ENCODE assay signal across 1 cellular context in the genomic region with DNA sequence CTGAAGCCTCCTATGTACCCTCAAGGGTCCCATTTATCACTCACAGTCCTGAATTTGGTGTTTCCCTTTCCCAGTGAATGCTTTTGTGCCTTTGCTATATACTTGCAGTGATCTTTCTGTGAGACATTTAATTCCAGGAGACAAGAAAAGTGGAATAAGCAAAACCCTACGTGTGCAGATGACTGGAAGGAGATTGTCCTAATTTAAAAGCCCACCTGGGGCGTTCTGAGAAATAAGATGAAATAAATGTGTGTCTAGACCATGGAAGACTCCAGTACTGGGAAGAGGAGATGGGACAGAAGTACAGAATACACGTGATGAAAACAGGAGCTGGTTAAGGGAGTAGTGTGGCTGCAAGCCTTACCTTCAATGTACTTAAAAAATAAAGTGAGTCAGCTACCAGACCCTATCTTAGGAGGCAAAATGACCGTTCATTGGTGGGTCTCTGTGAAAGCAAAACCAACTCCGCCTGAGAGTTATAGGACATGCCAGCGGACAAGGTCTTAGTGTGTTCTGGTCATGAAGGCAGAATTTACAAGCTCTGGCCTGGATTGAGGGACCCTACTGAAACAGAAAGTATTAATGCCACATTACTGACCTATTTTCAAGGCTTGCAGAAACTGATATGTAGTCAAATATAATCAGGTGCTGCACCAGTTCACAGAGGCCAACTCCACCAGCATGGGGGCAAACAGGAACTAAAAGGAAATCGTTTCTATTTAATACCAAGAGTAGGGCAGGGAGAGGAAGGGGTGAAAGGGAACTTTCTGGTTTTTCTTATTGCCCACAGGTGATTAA.
TF ChIP-seq lines count a peak whose summit lies in the region.

No MANE protein-coding gene starts in this region.

TF ChIP-seq in GM23338, 12 proteins besides CTCF, POLR2A, EP300 and RAD21 (continued from another document):
- TF ChIP-seq, protein P1, sequence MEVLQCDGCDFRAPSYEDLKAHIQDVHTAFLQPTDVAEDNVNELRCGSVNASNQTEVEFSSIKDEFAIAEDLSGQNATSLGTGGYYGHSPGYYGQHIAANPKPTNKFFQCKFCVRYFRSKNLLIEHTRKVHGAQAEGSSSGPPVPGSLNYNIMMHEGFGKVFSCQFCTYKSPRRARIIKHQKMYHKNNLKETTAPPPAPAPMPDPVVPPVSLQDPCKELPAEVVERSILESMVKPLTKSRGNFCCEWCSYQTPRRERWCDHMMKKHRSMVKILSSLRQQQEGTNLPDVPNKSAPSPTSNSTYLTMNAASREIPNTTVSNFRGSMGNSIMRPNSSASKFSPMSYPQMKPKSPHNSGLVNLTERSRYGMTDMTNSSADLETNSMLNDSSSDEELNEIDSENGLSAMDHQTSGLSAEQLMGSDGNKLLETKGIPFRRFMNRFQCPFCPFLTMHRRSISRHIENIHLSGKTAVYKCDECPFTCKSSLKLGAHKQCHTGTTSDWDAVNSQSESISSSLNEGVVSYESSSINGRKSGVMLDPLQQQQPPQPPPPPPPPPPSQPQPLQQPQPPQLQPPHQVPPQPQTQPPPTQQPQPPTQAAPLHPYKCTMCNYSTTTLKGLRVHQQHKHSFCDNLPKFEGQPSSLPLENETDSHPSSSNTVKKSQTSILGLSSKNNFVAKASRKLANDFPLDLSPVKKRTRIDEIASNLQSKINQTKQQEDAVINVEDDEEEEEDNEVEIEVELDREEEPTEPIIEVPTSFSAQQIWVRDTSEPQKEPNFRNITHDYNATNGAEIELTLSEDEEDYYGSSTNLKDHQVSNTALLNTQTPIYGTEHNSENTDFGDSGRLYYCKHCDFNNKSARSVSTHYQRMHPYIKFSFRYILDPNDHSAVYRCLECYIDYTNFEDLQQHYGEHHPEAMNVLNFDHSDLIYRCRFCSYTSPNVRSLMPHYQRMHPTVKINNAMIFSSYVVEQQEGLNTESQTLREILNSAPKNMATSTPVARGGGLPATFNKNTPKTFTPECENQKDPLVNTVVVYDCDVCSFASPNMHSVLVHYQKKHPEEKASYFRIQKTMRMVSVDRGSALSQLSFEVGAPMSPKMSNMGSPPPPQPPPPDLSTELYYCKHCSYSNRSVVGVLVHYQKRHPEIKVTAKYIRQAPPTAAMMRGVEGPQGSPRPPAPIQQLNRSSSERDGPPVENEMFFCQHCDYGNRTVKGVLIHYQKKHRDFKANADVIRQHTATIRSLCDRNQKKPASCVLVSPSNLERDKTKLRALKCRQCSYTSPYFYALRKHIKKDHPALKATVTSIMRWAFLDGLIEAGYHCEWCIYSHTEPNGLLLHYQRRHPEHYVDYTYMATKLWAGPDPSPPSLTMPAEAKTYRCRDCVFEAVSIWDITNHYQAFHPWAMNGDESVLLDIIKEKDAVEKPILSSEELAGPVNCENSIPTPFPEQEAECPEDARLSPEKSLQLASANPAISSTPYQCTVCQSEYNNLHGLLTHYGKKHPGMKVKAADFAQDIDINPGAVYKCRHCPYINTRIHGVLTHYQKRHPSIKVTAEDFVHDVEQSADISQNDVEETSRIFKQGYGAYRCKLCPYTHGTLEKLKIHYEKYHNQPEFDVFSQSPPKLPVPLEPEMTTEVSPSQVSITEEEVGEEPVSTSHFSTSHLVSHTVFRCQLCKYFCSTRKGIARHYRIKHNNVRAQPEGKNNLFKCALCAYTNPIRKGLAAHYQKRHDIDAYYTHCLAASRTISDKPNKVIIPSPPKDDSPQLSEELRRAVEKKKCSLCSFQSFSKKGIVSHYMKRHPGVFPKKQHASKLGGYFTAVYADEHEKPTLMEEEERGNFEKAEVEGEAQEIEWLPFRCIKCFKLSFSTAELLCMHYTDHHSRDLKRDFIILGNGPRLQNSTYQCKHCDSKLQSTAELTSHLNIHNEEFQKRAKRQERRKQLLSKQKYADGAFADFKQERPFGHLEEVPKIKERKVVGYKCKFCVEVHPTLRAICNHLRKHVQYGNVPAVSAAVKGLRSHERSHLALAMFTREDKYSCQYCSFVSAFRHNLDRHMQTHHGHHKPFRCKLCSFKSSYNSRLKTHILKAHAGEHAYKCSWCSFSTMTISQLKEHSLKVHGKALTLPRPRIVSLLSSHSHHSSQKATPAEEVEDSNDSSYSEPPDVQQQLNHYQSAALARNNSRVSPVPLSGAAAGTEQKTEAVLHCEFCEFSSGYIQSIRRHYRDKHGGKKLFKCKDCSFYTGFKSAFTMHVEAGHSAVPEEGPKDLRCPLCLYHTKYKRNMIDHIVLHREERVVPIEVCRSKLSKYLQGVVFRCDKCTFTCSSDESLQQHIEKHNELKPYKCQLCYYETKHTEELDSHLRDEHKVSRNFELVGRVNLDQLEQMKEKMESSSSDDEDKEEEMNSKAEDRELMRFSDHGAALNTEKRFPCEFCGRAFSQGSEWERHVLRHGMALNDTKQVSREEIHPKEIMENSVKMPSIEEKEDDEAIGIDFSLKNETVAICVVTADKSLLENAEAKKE (CRISPR knock-in tag; IDR thresholded peaks at IDR 0.05) = no peak
- TF ChIP-seq REST (IDR thresholded peaks at IDR 0.05; ENCODE audit: unreplicated experiment) (no peak), CREB1 (CRISPR knock-in tag; IDR thresholded peaks at IDR 0.05; ENCODE audit: low read depth) (no peak), EZH2 (IDR thresholded peaks at IDR 0.05; ENCODE audit: low read depth, unreplicated experiment) (no peak), EZH2phosphoT487 (IDR thresholded peaks at IDR 0.05; ENCODE audit: unreplicated experiment) (no peak), ETS1 (IDR thresholded peaks at IDR 0.05) (no peak), JUNB (IDR thresholded peaks at IDR 0.05; ENCODE audit: unreplicated experiment) (no peak), ZNF114 (CRISPR knock-in tag; IDR thresholded peaks at IDR 0.05) (no peak), ZNF331 (CRISPR knock-in tag; IDR thresholded peaks at IDR 0.05; ENCODE audit: low read depth) (no peak), STAT1 (IDR thresholded peaks at IDR 0.05; ENCODE audit: unreplicated experiment) (no peak), NANOG (IDR thresholded peaks at IDR 0.05; ENCODE audit: borderline replicate concordance) (no peak)
TF ChIP-seq in GM23338: peak in this region for 0.
